19 cellular contexts compared by ENCODE assay signal in genomic region chr17:51085150-51085805, GRCh38. TPM values are rescaled to one million over a fixed set of nuclear protein-coding genes. Genes with fewer than 3 reads are reported as not detected.
A peak's percentile ranks its signal among the peaks of the same experiment; 100 is the strongest.
DNase-seq lines count a peak whose midpoint lies in the region; ATAC-seq and TF ChIP-seq lines count a peak whose summit lies in the region.
"Had no signal": no experiment of that assay in that cellular context is flagged by ENCODE, and none has a peak within 500 bp of the region (broad histone marks: within the 10 kb centered on the region; RNA-seq: fewer than 3 reads in every experiment).

No MANE protein-coding gene starts in this region.

- WGBS in smooth muscle cell (ENCODE audit: low lambda C conversion rate) = 74% methylated on average over 6 of the region's 6 CpGs
- WGBS in lower leg skin, 2 donors = 49 to 50% methylated on average over 6 of the region's 6 CpGs

- DNase-seq in activated CD4-positive, alpha-beta memory T cell treated with anti-CD3 and anti-CD28 coated beads for 36 hours = no peak
- no peak for DNase-seq in activated CD4-positive, alpha-beta memory T cell treated with anti-CD3 and anti-CD28 coated beads, Interleukin-2, amount 10 ng/mL, durations not matched to agents 7 days and 5 days
- DNase-seq in fibroblast of lung (ENCODE audit: low read depth in 2 of 2) (peak; percentile 17 to 41), smooth muscle cell (lab: John Stamatoyannopoulos, UW; ENCODE audit: unreplicated experiment) (no peak), lower leg skin (ENCODE audit: low spot score in 2 of 2) (no peak), AG20443 (ENCODE audit: low spot score) (no peak)
- no peak for DNase-seq in stimulated activated CD4-positive, alpha-beta T cell treated with anti-CD3 and anti-CD28 coated beads, Interleukin-12 subunit alpha, Interleukin-12 subunit beta, amount 100 ng/mL, for 4 hours
- DNase-seq: ACHN; activated T-cell treated with anti-CD3 and anti-CD28 coated beads, Interleukin-2, amount 50 U/mL, for 48 hours; foreskin melanocyte; GDM1; immature natural killer cell; NCI-H1105; NCI-H2227 treated with DMSO at 0.1 percent for 48 hours; stimulated activated naive CD8-positive, alpha-beta T cell treated with anti-CD3 and anti-CD28 coated beads, Interleukin-15, Interleukin-2, amounts not matched to agents 100 U/mL and 50 U/mL, for 24 hours; T-cell had no signal

- no peak overlapping the region for H3K4me3 Mint-ChIP-seq in activated CD4-positive, alpha-beta memory T cell treated with anti-CD3 and anti-CD28 coated beads for 36 hours
- no peak overlapping the region for H3K4me3 Mint-ChIP-seq in activated CD4-positive, alpha-beta memory T cell treated with anti-CD3 and anti-CD28 coated beads, Interleukin-2, amount 10 ng/mL, durations not matched to agents 7 days and 5 days
- H3K4me3 Mint-ChIP-seq: dendritic cell treated with granulocyte-macrophage colony-stimulating factor and Interleukin-4, amounts not matched to agents 40 ng/mL and 50 ng/mL, for 4 days; immature natural killer cell; T-cell had no signal

- H3K27me3 ChIP-seq in fibroblast of lung (ENCODE audit: control insufficient read depth, insufficient read depth, low read length) (no peaks in the 10 kb centered on the region), smooth muscle cell (ENCODE audit: low read depth) (no peaks in the 10 kb centered on the region)
- H3K27me3 ChIP-seq: adrenal gland had no signal

- no peaks in the 10 kb centered on the region for H3F3A ChIP-seq in smooth muscle cell (ENCODE audit: low read depth)

- intact Hi-C loops in activated CD4-positive, alpha-beta memory T cell treated with anti-CD3 and anti-CD28 coated beads for 36 hours (cut with micrococcal nuclease) = loop anchor here (2.0 kb wide), 1 partner anchor 34 kb away; no protein-coding TSS in a partner anchor
- intact Hi-C loops in lower leg skin (cut with DNase I; ENCODE audit: low total_unique reads) = no loop called here

- peaks cover 23% of the 10 kb centered on the region for H3K79me2 ChIP-seq in fibroblast of lung (ENCODE audit: control insufficient read depth, insufficient read depth, low read length)
- H3K79me2 ChIP-seq in smooth muscle cell (ENCODE audit: low read depth) = peaks cover 47% of the 10 kb centered on the region

- no peak for TF ChIP-seq POLR2A in lower leg skin (IDR thresholded peaks at IDR 0.05)

- H3K27me3 Mint-ChIP-seq in activated CD4-positive, alpha-beta memory T cell treated with anti-CD3 and anti-CD28 coated beads for 36 hours = no peaks in the 10 kb centered on the region
- H3K27me3 Mint-ChIP-seq in activated CD4-positive, alpha-beta memory T cell treated with anti-CD3 and anti-CD28 coated beads, Interleukin-2, amount 10 ng/mL, durations not matched to agents 7 days and 5 days = no peaks in the 10 kb centered on the region
- H3K27me3 Mint-ChIP-seq: dendritic cell treated with granulocyte-macrophage colony-stimulating factor and Interleukin-4, amounts not matched to agents 40 ng/mL and 50 ng/mL, for 4 days; T-cell had no signal

- H4K20me1 ChIP-seq in fibroblast of lung (ENCODE audit: control insufficient read depth, extremely low read depth, insufficient read depth, low read length) (no peaks in the 10 kb centered on the region), smooth muscle cell (ENCODE audit: low read depth) (peaks cover 93% of the 10 kb centered on the region)

- H3K9me3 Mint-ChIP-seq in activated CD4-positive, alpha-beta memory T cell treated with anti-CD3 and anti-CD28 coated beads for 36 hours = no peaks in the 10 kb centered on the region
- no peaks in the 10 kb centered on the region for H3K9me3 Mint-ChIP-seq in activated CD4-positive, alpha-beta memory T cell treated with anti-CD3 and anti-CD28 coated beads, Interleukin-2, amount 10 ng/mL, durations not matched to agents 7 days and 5 days
- H3K9me3 Mint-ChIP-seq: dendritic cell treated with granulocyte-macrophage colony-stimulating factor and Interleukin-4, amounts not matched to agents 40 ng/mL and 50 ng/mL, for 4 days; immature natural killer cell; T-cell had no signal

- CTCF ChIA-PET in activated CD4-positive, alpha-beta memory T cell treated with anti-CD3 and anti-CD28 coated beads for 36 hours (lab: Charles Lee) = interaction anchor here (1.0 to 1.3 kb wide), 2 partner anchors 35 to 68 kb away, joined by 3 to 9 read pairs; partner anchors contain the start of genes NME1 and SPAG9
- CTCF ChIA-PET in activated CD4-positive, alpha-beta memory T cell treated with anti-CD3 and anti-CD28 coated beads, Interleukin-2, amount 10 ng/mL, durations not matched to agents 7 days and 5 days (lab: Charles Lee) = no interaction called here

- peak; percentile 60 for ATAC-seq in SK-N-SH treated with all-trans-retinoic acid at 6 μM for 48 hours

- H3K4me2 ChIP-seq in fibroblast of lung (ENCODE audit: extremely low read depth, insufficient read depth, low read length) (peak overlapping the region; percentile 61), smooth muscle cell (no peak overlapping the region)

- no peaks in the 10 kb centered on the region for H3K36me3 ChIP-seq in fibroblast of lung (ENCODE audit: control insufficient read depth, insufficient read depth, low read length)
- no peaks in the 10 kb centered on the region for H3K36me3 ChIP-seq in smooth muscle cell (ENCODE audit: low read depth)
- H3K36me3 ChIP-seq: adrenal gland had no signal

- H3K4me1 Mint-ChIP-seq in activated CD4-positive, alpha-beta memory T cell treated with anti-CD3 and anti-CD28 coated beads for 36 hours (ENCODE audit: low read depth) = peaks cover 27% of the 10 kb centered on the region
- peaks cover 12% of the 10 kb centered on the region for H3K4me1 Mint-ChIP-seq in activated CD4-positive, alpha-beta memory T cell treated with anti-CD3 and anti-CD28 coated beads, Interleukin-2, amount 10 ng/mL, durations not matched to agents 7 days and 5 days

- POLR2A ChIA-PET in activated CD4-positive, alpha-beta memory T cell treated with anti-CD3 and anti-CD28 coated beads for 36 hours (lab: Charles Lee) = interaction anchor here (1.1 to 2.0 kb wide), 2 partner anchors 35 to 219 kb away, joined by 5 to 6 read pairs; partner anchors contain the start of gene SPAG9
- POLR2A ChIA-PET in activated CD4-positive, alpha-beta memory T cell treated with anti-CD3 and anti-CD28 coated beads, Interleukin-2, amount 10 ng/mL, durations not matched to agents 7 days and 5 days (lab: Charles Lee) = interaction anchor here (1.2 to 1.5 kb wide), 2 partner anchors 12 to 34 kb away, joined by 3 to 4 read pairs; no protein-coding TSS in a partner anchor

- H2AFZ ChIP-seq in fibroblast of lung (ENCODE audit: low read length) (no peak overlapping the region), smooth muscle cell (ENCODE audit: low read depth) (no peak overlapping the region)

- no peaks in the 10 kb centered on the region for H3K9me3 ChIP-seq in fibroblast of lung (ENCODE audit: control insufficient read depth, insufficient read depth, low read depth, low read length)
- H3K9me3 ChIP-seq in smooth muscle cell (replicated peaks; ENCODE audit: low read depth) = no peaks in the 10 kb centered on the region
- H3K9me3 ChIP-seq: adrenal gland had no signal

- H3K4me1 ChIP-seq in fibroblast of lung (ENCODE audit: control insufficient read depth, extremely low read depth, insufficient read depth, low read length) = peaks cover 3% of the 10 kb centered on the region
- no peaks in the 10 kb centered on the region for H3K4me1 ChIP-seq in smooth muscle cell (ENCODE audit: low read depth)

- peak overlapping the region; percentile 46 for H3K27ac ChIP-seq in fibroblast of lung (ENCODE audit: insufficient read depth, low read length)
- peak overlapping the region; percentile 20 for H3K27ac ChIP-seq in smooth muscle cell (ENCODE audit: low read depth)

- no peaks in the 10 kb centered on the region for H3K36me3 Mint-ChIP-seq in activated CD4-positive, alpha-beta memory T cell treated with anti-CD3 and anti-CD28 coated beads for 36 hours
- peaks cover 4% of the 10 kb centered on the region for H3K36me3 Mint-ChIP-seq in activated CD4-positive, alpha-beta memory T cell treated with anti-CD3 and anti-CD28 coated beads, Interleukin-2, amount 10 ng/mL, durations not matched to agents 7 days and 5 days (ENCODE audit: low read depth)
- H3K36me3 Mint-ChIP-seq: immature natural killer cell had no signal

- no peak for TF ChIP-seq CTCF in fibroblast of lung (conservative IDR thresholded peaks at IDR 0.05 in 1 of 2, IDR thresholded peaks at IDR 0.05 in 1 of 2; ENCODE audit: low read depth in 1 of 2, low read length in 2 of 2)
- no peak for TF ChIP-seq CTCF in smooth muscle cell (IDR thresholded peaks at IDR 0.05; ENCODE audit: borderline replicate concordance, insufficient read depth, poor library complexity, severe bottlenecking)
- TF ChIP-seq CTCF in lower leg skin (IDR thresholded peaks at IDR 0.05) = no peak

- H3K4me3 ChIP-seq in fibroblast of lung (replicated peaks in 1 of 4; ENCODE audit: control extremely low read depth in 1 of 4, insufficient read depth in 1 of 4, low read depth in 3 of 4, low read length in 4 of 4) (peak overlapping the region; percentile 13 to 39 (median 38)), smooth muscle cell (no peak overlapping the region), lower leg skin (ENCODE audit: low read depth, poor library complexity, severe bottlenecking) (no peak overlapping the region)

- H3K9ac ChIP-seq in fibroblast of lung (ENCODE audit: insufficient read depth, low read length) (no peak overlapping the region), smooth muscle cell (ENCODE audit: low read depth) (no peak overlapping the region)

- H3K27ac Mint-ChIP-seq in activated CD4-positive, alpha-beta memory T cell treated with anti-CD3 and anti-CD28 coated beads for 36 hours = peak overlapping the region; percentile 51
- H3K27ac Mint-ChIP-seq in activated CD4-positive, alpha-beta memory T cell treated with anti-CD3 and anti-CD28 coated beads, Interleukin-2, amount 10 ng/mL, durations not matched to agents 7 days and 5 days = no peak overlapping the region
- H3K27ac Mint-ChIP-seq: dendritic cell treated with granulocyte-macrophage colony-stimulating factor and Interleukin-4, amounts not matched to agents 40 ng/mL and 50 ng/mL, for 4 days; immature natural killer cell; T-cell had no signal

TF ChIP-seq in SK-N-SH treated with all-trans-retinoic acid at 6 μM for 48 hours, 23 proteins besides CTCF, POLR2A, EP300 and RAD21 (continues in another document):
- TF ChIP-seq ISL1 (CRISPR knock-in tag; IDR thresholded peaks at IDR 0.05) (peak; percentile 22; the same call in 1 of the 2 replicates), ARNTL (CRISPR knock-in tag; IDR thresholded peaks at IDR 0.05; ENCODE audit: borderline replicate concordance, low read depth) (no peak), OSR1 (CRISPR knock-in tag; IDR thresholded peaks at IDR 0.05) (no peak)

RNA-seq across cellular contexts. Expression of gene SPAG9, which starts 35.4 kb away (rescaled TPM):
- total RNA-seq in activated CD4-positive, alpha-beta memory T cell treated with anti-CD3 and anti-CD28 coated beads for 36 hours = 10 to 100 TPM; 58.0 to 58.7 TPM
- 10 to 100 TPM; 50.9 to 53.0 TPM for total RNA-seq in activated CD4-positive, alpha-beta memory T cell treated with anti-CD3 and anti-CD28 coated beads, Interleukin-2, amount 10 ng/mL, durations not matched to agents 7 days and 5 days
- total RNA-seq in fibroblast of lung (100 and 126 TPM in 2 replicates), smooth muscle cell (64.8 and 81.1 TPM in 2 replicates), lower leg skin (100 to 1,000 TPM in 1 of 4 donors, 10 to 100 TPM in 3; 63.7 to 106 (median 69.3) TPM)
- polyA plus RNA-seq in fibroblast of lung (41.4 and 49.8 TPM in 2 replicates), smooth muscle cell (25.1 and 29.1 TPM in 2 replicates)
- 39.5 and 46.0 TPM in 2 replicates for polyA plus RNA-seq in fibroblast of lung (2012)
- 21.7 and 60.8 TPM in 2 replicates for polyA minus RNA-seq in fibroblast of lung (ENCODE audit: low replicate concordance)

Comparison
In these comparisons a context has a peak if more than half of its experiments do, and no peak if none do; other contexts are left out.
1. DNase-seq: peak in fibroblast of lung (2 of 2); none in activated CD4-positive, alpha-beta memory T cell treated with anti-CD3 and anti-CD28 coated beads for 36 hours (single experiment), activated CD4-positive, alpha-beta memory T cell treated with anti-CD3 and anti-CD28 coated beads, Interleukin-2, amount 10 ng/mL, durations not matched to agents 7 days and 5 days (single experiment), smooth muscle cell (single experiment), stimulated activated CD4-positive, alpha-beta T cell treated with anti-CD3 and anti-CD28 coated beads, Interleukin-12 subunit alpha, Interleukin-12 subunit beta, amount 100 ng/mL, for 4 hours (single experiment), lower leg skin (0 of 2) and AG20443 (single experiment).
2. H3K4me3 ChIP-seq: peak in fibroblast of lung (4 of 4); none in smooth muscle cell (single experiment) and lower leg skin (single experiment).